In genomic region chr4:39181905-39182638, GRCh38 we compare ENCODE assay signal across 1 cellular context.
TF ChIP-seq lines count a peak whose summit lies in the region.

Gene WDR19 (plus strand): TSS chr4:39182529. CDS start chr4:39182558, 29 bp downstream.

TF ChIP-seq in H1, 55 proteins besides CTCF, POLR2A, EP300 and RAD21 (continued from another document):
- TF ChIP-seq USF2 (IDR thresholded peaks at IDR 0.05; ENCODE audit: low read length): peak; percentile 77
- TF ChIP-seq KDM5A (IDR thresholded peaks at IDR 0.05; ENCODE audit: low read length): no peak
- TF ChIP-seq MAX (IDR thresholded peaks at IDR 0.05): peak; percentile 87
- no peak for TF ChIP-seq RNF2 (IDR thresholded peaks at IDR 0.05; ENCODE audit: borderline replicate concordance, low read depth, low read length, missing control alignments, poor library complexity, severe bottlenecking)
- peak; percentile 56 for TF ChIP-seq JUND (IDR thresholded peaks at IDR 0.05; ENCODE audit: low read length)
- 0 out of 2 replicates have a peak, but pooled peaks have one; percentile 7 for TF ChIP-seq SP1 (IDR thresholded peaks at IDR 0.05; ENCODE audit: low read depth, low read length)
- peak; percentile 88 for TF ChIP-seq CHD2 (IDR thresholded peaks at IDR 0.05; ENCODE audit: low read length)
- peak in 1 of 2 experiments; percentile 60; a peak in 1 of 4 replicates for TF ChIP-seq HDAC2 (IDR thresholded peaks at IDR 0.05; ENCODE audit: borderline replicate concordance in 1 of 2, low read depth in 2 of 2, low read length in 2 of 2)
- TF ChIP-seq TCF12 (IDR thresholded peaks at IDR 0.05; ENCODE audit: low read depth, low read length): no peak
- peak; percentile 45; the same call in 1 of the 2 replicates for TF ChIP-seq YY1 (IDR thresholded peaks at IDR 0.05; ENCODE audit: low read depth, low read length)
- peak; percentile 64 for TF ChIP-seq NRF1 (IDR thresholded peaks at IDR 0.05; ENCODE audit: low read depth, low read length)
